ENCODE assay signal across 24 cellular contexts in the genomic region with DNA sequence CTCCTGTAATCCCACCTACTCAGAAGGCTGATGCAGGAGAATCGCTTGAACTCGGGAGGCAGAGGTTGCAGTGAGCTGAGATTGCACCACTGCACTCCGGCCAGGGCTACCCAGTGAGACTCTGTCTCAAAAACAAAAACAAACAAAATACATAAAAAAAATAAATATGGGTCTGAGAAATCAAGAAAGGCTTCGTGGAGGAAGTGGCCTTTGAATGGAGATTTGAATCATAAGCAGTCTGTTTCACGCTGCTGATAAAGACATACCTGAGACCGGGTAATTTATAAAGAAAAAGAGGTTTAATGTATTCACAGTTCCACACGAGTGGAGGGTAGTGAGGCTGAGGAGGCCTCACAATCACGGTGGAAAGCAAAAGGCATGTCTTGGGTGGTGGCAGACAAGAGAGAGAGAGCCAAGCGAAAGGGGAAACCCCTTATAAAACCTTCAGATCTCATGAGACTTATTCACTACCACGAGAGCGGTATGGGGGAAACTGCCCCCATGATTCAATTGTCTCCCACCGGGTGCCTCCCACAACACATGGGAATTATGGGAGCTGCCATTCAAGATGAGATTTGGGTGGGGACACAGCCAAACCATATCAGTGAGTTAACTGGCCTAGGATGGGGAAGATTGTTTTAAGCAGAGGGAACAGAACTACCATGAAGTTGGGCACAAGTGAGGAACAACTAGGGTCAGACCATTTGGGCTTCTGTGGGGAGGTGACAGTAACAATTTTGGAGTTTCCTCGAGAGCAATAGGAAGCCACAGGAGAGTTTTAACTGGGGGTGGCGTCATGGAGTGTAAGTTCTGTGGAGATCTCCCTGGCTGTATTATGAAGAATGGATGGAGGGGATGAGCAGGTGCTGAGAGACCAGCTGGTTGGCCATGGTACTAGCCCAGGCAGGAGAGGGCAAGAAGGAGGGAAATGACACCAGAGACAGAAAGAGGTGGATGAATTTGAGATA. TPM values are rescaled to one million over a fixed set of nuclear protein-coding genes. Genes with fewer than 3 reads are reported as not detected.
DNase-seq lines count a peak whose midpoint lies in the region; ATAC-seq, FAIRE-seq and TF ChIP-seq lines count a peak whose summit lies in the region.
"Had no signal": no experiment of that assay in that cellular context is flagged by ENCODE, and none has a peak within 500 bp of the region (broad histone marks: within the 10 kb centered on the region; RNA-seq: fewer than 3 reads in every experiment).

No MANE protein-coding gene starts in this region.

- H3K9ac ChIP-seq in BLaER1 = no peak overlapping the region
- no peak overlapping the region for H3K9ac ChIP-seq in GM12878 (ENCODE audit: control insufficient read depth, insufficient read depth, low read length)

- POLR2A ChIA-PET in HEK293 (lab: Yijun Ruan, JAX) (no interaction called here), GM12878 (lab: Charles Lee) (interaction anchor here (3.4 kb wide), 1 partner anchor 12 kb away, joined by 16 read pairs; no protein-coding TSS in a partner anchor)

- no peaks in the 10 kb centered on the region for H3K36me3 ChIP-seq in BLaER1
- no peaks in the 10 kb centered on the region for H3K36me3 ChIP-seq in HEK293 (ENCODE audit: control insufficient read depth in 2 of 2, insufficient read depth in 1 of 2, low read length in 2 of 2)
- H3K36me3 ChIP-seq in GM12878 (ENCODE audit: control insufficient read depth in 2 of 2, insufficient read depth in 2 of 2, low read length in 1 of 2) = no peaks in the 10 kb centered on the region
- H3K36me3 ChIP-seq in osteoblast (ENCODE audit: insufficient read depth, low read length) = no peaks in the 10 kb centered on the region

- no peak for TF ChIP-seq POLR2A in GM12878 (IDR thresholded peaks at IDR 0.05; ENCODE audit: low read depth, low read length)

- TF ChIP-seq RAD21 in GM12878 (IDR thresholded peaks at IDR 0.05; ENCODE audit: insufficient read depth, low read depth, low read length) = no peak

- peak overlapping the region; percentile 95 for H3K4me2 ChIP-seq in BLaER1
- H3K4me2 ChIP-seq in GM12878 (ENCODE audit: control insufficient read depth, insufficient read depth) = no peak overlapping the region
- H3K4me2 ChIP-seq in osteoblast (ENCODE audit: insufficient read depth, low read length) = no peak overlapping the region
- H3K4me2 ChIP-seq: GM23338 had no signal

- no TSS peak for BruUV-seq in GM12878 (replicated peaks; lab: Mats Ljungman, UMichigan)

- CTCF ChIA-PET in HEK293 (lab: Yijun Ruan, JAX) (no interaction called here), GM12878 (lab: Yijun Ruan, JAX) (no interaction called here)

- intact Hi-C loops in GM12878 (cut with micrococcal nuclease; ENCODE audit: unreplicated experiment) = no loop called here

- in situ Hi-C loops in GM12878 (cut with MboI) = no loop called here

- DNase-seq in GM12878 (ENCODE audit: low read depth, low spot score) = no peak
- peak; percentile 15 for DNase-seq in osteoblast (ENCODE audit: insufficient read length, low spot score, missing footprints)
- no peak for DNase-seq in NCI-H2171 (lab: John Stamatoyannopoulos, UW)
- DNase-seq: 8988T; C1 segment of cervical spinal cord; CD4-positive, CD25-positive, alpha-beta regulatory T cell; CD8-positive, alpha-beta memory T cell; COR-L47; DMS 273 treated with DMSO at 0.1 percent for 48 hours; DMS53; DND-41; EL; HCEC 1CT; HFFc6; IMR-90 had no signal

- no peak overlapping the region for H3K27ac ChIP-seq in BLaER1
- H3K27ac ChIP-seq in HEK293 (ENCODE audit: extremely low read depth, low read depth, low read length) = no peak overlapping the region
- no peak overlapping the region for H3K27ac ChIP-seq in GM12878 (ENCODE audit: control insufficient read depth, insufficient read depth)
- H3K27ac ChIP-seq in osteoblast (ENCODE audit: low read depth, low read length) = no peak overlapping the region

- H3K4me3 ChIP-seq in BLaER1 = no peak overlapping the region
- H3K4me3 ChIP-seq in HEK293 (ENCODE audit: low read depth, low read length) = no peak overlapping the region
- no peak overlapping the region for H3K4me3 ChIP-seq in GM12878
- no peak overlapping the region for H3K4me3 ChIP-seq in osteoblast (ENCODE audit: insufficient read depth, low read length)
- H3K4me3 ChIP-seq: GM23338 had no signal

- H3K36me3 Mint-ChIP-seq in stimulated activated memory B cell treated with anti-CD40 and anti-IgM and Interleukin-4, amounts not matched to agents 10 μg/mL and 1 μg/mL and 100 μg/mL, for 72 hours = no peaks in the 10 kb centered on the region
- H3K36me3 Mint-ChIP-seq: CD4-positive, CD25-positive, alpha-beta regulatory T cell; CD8-positive, alpha-beta memory T cell had no signal

- H3K4me3 Mint-ChIP-seq in stimulated activated memory B cell treated with anti-CD40 and anti-IgM and Interleukin-4, amounts not matched to agents 10 μg/mL and 1 μg/mL and 100 μg/mL, for 72 hours = no peak overlapping the region
- H3K4me3 Mint-ChIP-seq: CD4-positive, CD25-positive, alpha-beta regulatory T cell; CD8-positive, alpha-beta memory T cell; GM23338; HFFc6 had no signal

- no peak for TF ChIP-seq CTCF in HEK293 (tag by site-specific recombination; IDR thresholded peaks at IDR 0.05)
- no peak for TF ChIP-seq CTCF in GM12878 (IDR thresholded peaks at IDR 0.05 in 2 of 3, conservative IDR thresholded peaks at IDR 0.05 in 1 of 3; ENCODE audit: control insufficient read depth in 2 of 3, extremely low read depth in 1 of 3, insufficient read depth in 1 of 3, low read depth in 3 of 3, low read length in 3 of 3)
- TF ChIP-seq CTCF in osteoblast (IDR thresholded peaks at IDR 0.05; ENCODE audit: extremely low read depth, low read depth, low read length) = no peak

- RAD21 ChIA-PET in GM12878 (lab: Charles Lee; ENCODE audit: unreplicated experiment) = no interaction called here

- H2AFZ ChIP-seq in GM12878 (ENCODE audit: control insufficient read depth, low read depth, low read length) = peak overlapping the region; percentile 19; the same call in 1 of the 2 replicates
- H2AFZ ChIP-seq in osteoblast (ENCODE audit: low read length) = no peak overlapping the region
- H2AFZ ChIP-seq: GM23338 had no signal

- no peak for TF ChIP-seq EP300 in GM12878 (IDR thresholded peaks at IDR 0.05; ENCODE audit: borderline replicate concordance in 1 of 2, control insufficient read depth in 1 of 2, low read depth in 2 of 2, low read length in 2 of 2)

- SMC1A ChIA-PET in GM12878 (lab: Charles Lee; ENCODE audit: uncharacterized antibody, unreplicated experiment) = interaction anchor here (1.3 kb wide), 1 partner anchor 23 kb away, joined by 3 read pairs; no protein-coding TSS in a partner anchor

- peaks cover 56% of the 10 kb centered on the region for H3K4me1 ChIP-seq in BLaER1
- no peaks in the 10 kb centered on the region for H3K4me1 ChIP-seq in HEK293 (ENCODE audit: control insufficient read depth, insufficient read depth, low read length)
- peaks cover 21% of the 10 kb centered on the region for H3K4me1 ChIP-seq in GM12878 (ENCODE audit: control insufficient read depth, insufficient read depth, low read length)
- H3K4me1 ChIP-seq in osteoblast (ENCODE audit: insufficient read depth, low read length) = no peaks in the 10 kb centered on the region

- H3K79me2 ChIP-seq in GM12878 (ENCODE audit: control insufficient read depth, insufficient read depth, low read length) (no peaks in the 10 kb centered on the region), osteoblast (ENCODE audit: insufficient read depth, low read length) (no peaks in the 10 kb centered on the region)

- H4K20me1 ChIP-seq in BLaER1 (no peaks in the 10 kb centered on the region), GM12878 (ENCODE audit: control insufficient read depth, insufficient read depth) (no peaks in the 10 kb centered on the region), osteoblast (ENCODE audit: insufficient read depth, low read length) (no peaks in the 10 kb centered on the region)

- FAIRE-seq in GM12878 (lab: Jason Lieb, UNC) = no peak
- FAIRE-seq: H54, HTR-8/SVneo had no signal

- ATAC-seq in GM12878 = peak; percentile 21; the same call in 2 of the 3 replicates
- no peak for ATAC-seq in esophagus mucosa
- ATAC-seq in stimulated activated memory B cell treated with anti-CD40 and anti-IgM and Interleukin-4, amounts not matched to agents 10 μg/mL and 1 μg/mL and 100 μg/mL, for 72 hours = no peak
- ATAC-seq: GM23338 had no signal

- H3K27me3 Mint-ChIP-seq in stimulated activated memory B cell treated with anti-CD40 and anti-IgM and Interleukin-4, amounts not matched to agents 10 μg/mL and 1 μg/mL and 100 μg/mL, for 72 hours = no peaks in the 10 kb centered on the region
- H3K27me3 Mint-ChIP-seq: CD4-positive, CD25-positive, alpha-beta regulatory T cell had no signal

- 28% methylated on average over 14 of the region's 14 CpGs for WGBS in GM12878 (ENCODE audit: insufficient coverage, insufficient replicate concordance, low lambda C conversion rate, missing lambda C conversion rate)

- H3K9me3 ChIP-seq in BLaER1 (no peaks in the 10 kb centered on the region), HEK293 (ENCODE audit: control insufficient read depth, insufficient read depth, low read depth, low read length) (no peaks in the 10 kb centered on the region), GM12878 (replicated peaks; ENCODE audit: control insufficient read depth, insufficient read depth, low read length) (no peaks in the 10 kb centered on the region), osteoblast (ENCODE audit: low read depth, low read length) (no peaks in the 10 kb centered on the region)

- no peaks in the 10 kb centered on the region for H3K27me3 ChIP-seq in BLaER1
- no peaks in the 10 kb centered on the region for H3K27me3 ChIP-seq in GM12878 (replicated peaks in 1 of 2; ENCODE audit: control insufficient read depth in 2 of 2, insufficient read depth in 2 of 2, low read length in 1 of 2)
- H3K27me3 ChIP-seq in osteoblast (ENCODE audit: insufficient read depth, low read length) = peaks cover 2% of the 10 kb centered on the region

- peaks cover 3% of the 10 kb centered on the region for H3K9me3 Mint-ChIP-seq in stimulated activated memory B cell treated with anti-CD40 and anti-IgM and Interleukin-4, amounts not matched to agents 10 μg/mL and 1 μg/mL and 100 μg/mL, for 72 hours
- H3K9me3 Mint-ChIP-seq: CD8-positive, alpha-beta memory T cell; GM23338; HFFc6 had no signal

- peaks cover 13% of the 10 kb centered on the region for H3K4me1 Mint-ChIP-seq in stimulated activated memory B cell treated with anti-CD40 and anti-IgM and Interleukin-4, amounts not matched to agents 10 μg/mL and 1 μg/mL and 100 μg/mL, for 72 hours
- H3K4me1 Mint-ChIP-seq: CD4-positive, CD25-positive, alpha-beta regulatory T cell; CD8-positive, alpha-beta memory T cell had no signal

- no peak overlapping the region for H3K27ac Mint-ChIP-seq in stimulated activated memory B cell treated with anti-CD40 and anti-IgM and Interleukin-4, amounts not matched to agents 10 μg/mL and 1 μg/mL and 100 μg/mL, for 72 hours
- H3K27ac Mint-ChIP-seq: CD4-positive, CD25-positive, alpha-beta regulatory T cell; CD8-positive, alpha-beta memory T cell; HFFc6 had no signal

RNA-seq across cellular contexts. Expression of gene WNT4, which starts 22.2 kb away (rescaled TPM):
- 0.20 and 0.21 TPM in 2 replicates for total RNA-seq in GM12878 (2013; cell fraction: nucleolus; rRNA removed)
- under 0.01 TPM in 1 of 2 replicates, not detected in the other for total RNA-seq in GM12878 (2014; rRNA removed)
- total RNA-seq in GM12878 (2014; rRNA removed; fragmentation: Illumina TruSeq; extraction: Trizol) = not detected in 2 replicates
- not detected in 2 replicates for total RNA-seq in GM12878 (2021)
- 0.09 TPM for polyA plus RNA-seq in GM12878 (2011; ENCODE audit: low read depth)
- polyA plus RNA-seq in GM12878 (2011; rRNA removed) = 0.01 TPM in 1 of 2 replicates, not detected in the other
- 0.03 TPM in 1 of 2 replicates, not detected in the other for polyA plus RNA-seq in GM12878 (2011; cell fraction: cytosol; rRNA removed)
- not detected in 2 replicates for polyA plus RNA-seq in GM12878 (2011; cell fraction: nucleus; rRNA removed)
- 0.15 and 0.25 TPM in 2 replicates for polyA plus RNA-seq in GM12878 (2012)
- polyA plus RNA-seq in GM12878 (2014; fragmentation: Illumina TruSeq; extraction: Trizol) = not detected in 2 replicates
- not detected for polyA plus RNA-seq in GM12878 (2014; fragmentation: Nextera tagmentation; extraction: Ambion mirVana)
- polyA plus RNA-seq in GM12878 (2014; rRNA removed) = 0.27 TPM in 1 of 2 replicates, not detected in the other
- not detected for polyA plus RNA-seq in GM12878 (2016; fragmentation: Nextera tagmentation; extraction: Ambion mirVana)
- 0.05 TPM in 1 of 2 replicates, not detected in the other for polyA minus RNA-seq in GM12878 (2011; rRNA and poly(A)+ RNA removed)
- not detected in 2 replicates for polyA minus RNA-seq in GM12878 (2011; cell fraction: cytosol; rRNA and poly(A)+ RNA removed)
- polyA minus RNA-seq in GM12878 (2011; cell fraction: nucleus; rRNA and poly(A)+ RNA removed) = not detected in 2 replicates
- under 0.01 TPM in 1 of 2 replicates, not detected in the other for total RNA-seq in osteoblast
- total RNA-seq in esophagus mucosa = 7.7 TPM
- total RNA-seq: A673; CD4-positive, CD25-positive, alpha-beta regulatory T cell; CD8-positive, alpha-beta memory T cell; HFFc6; IMR-90 had no signal
- polyA plus RNA-seq: AG04450, IMR-90 had no signal
